10 cellular contexts compared by ENCODE assay signal in genomic region chr12:124125472-124125871, GRCh38.
A peak's percentile ranks its signal among the peaks of the same experiment; 100 is the strongest.
DNase-seq lines count a peak whose midpoint lies in the region; ATAC-seq, FAIRE-seq and TF ChIP-seq lines count a peak whose summit lies in the region.
"Had no signal": no experiment of that assay in that cellular context is flagged by ENCODE, and none has a peak within 500 bp of the region (broad histone marks: within the 10 kb centered on the region; RNA-seq: fewer than 3 reads in every experiment).

No MANE protein-coding gene starts in this region.

- no peaks in the 10 kb centered on the region for H3K36me3 ChIP-seq in right atrium auricular region
- H3K36me3 ChIP-seq in small intestine (ENCODE audit: control insufficient read depth in 2 of 2, insufficient read depth in 2 of 2, low read length in 2 of 2), result no peaks in the 10 kb centered on the region
- no peaks in the 10 kb centered on the region for H3K36me3 ChIP-seq in gastroesophageal sphincter
- no peaks in the 10 kb centered on the region for H3K36me3 ChIP-seq in adrenal gland (replicated peaks in 1 of 2)

- no peaks in the 10 kb centered on the region for H3K4me1 Mint-ChIP-seq in activated T-helper 17 cell treated with anti-CD3 and anti-CD28 coated beads, Interleukin-2, amount 50 U/mL, for 72 hours
- H3K4me1 Mint-ChIP-seq: memory B cell had no signal

- in situ Hi-C loops in GM13977 (cut with MboI; ENCODE audit: low pct_unique_long_range_greater_than_20kb, low sequenced_read_pairs, unreplicated experiment), result no loop called here

- H3K27me3 Mint-ChIP-seq in activated T-helper 17 cell treated with anti-CD3 and anti-CD28 coated beads, Interleukin-2, amount 50 U/mL, for 72 hours, result peaks cover 12% of the 10 kb centered on the region

- H3K4me3 ChIP-seq in right atrium auricular region (no peak overlapping the region), small intestine (ENCODE audit: low read depth in 1 of 2, low read length in 2 of 2) (no peak overlapping the region), gastroesophageal sphincter (no peak overlapping the region), adrenal gland (no peak overlapping the region)

- ATAC-seq in GM21515 (IDR thresholded peaks at IDR 0.05; ENCODE audit: unreplicated experiment), result peak; percentile 73
- peak; percentile 75 for ATAC-seq in HG03558 (IDR thresholded peaks at IDR 0.05; ENCODE audit: extremely low read depth, unreplicated experiment)
- ATAC-seq in activated T-helper 17 cell treated with anti-CD3 and anti-CD28 coated beads, Interleukin-2, amount 50 U/mL, for 72 hours (replicated peaks), result peak; percentile 42
- no peak for ATAC-seq in gastroesophageal sphincter

- no peak for TF ChIP-seq CTCF in GM13977 (IDR thresholded peaks at IDR 0.05; ENCODE audit: extremely low read depth, insufficient read depth, missing control alignments)
- no peak for TF ChIP-seq CTCF in right atrium auricular region (IDR thresholded peaks at IDR 0.05)
- no peak for TF ChIP-seq CTCF in gastroesophageal sphincter (IDR thresholded peaks at IDR 0.05)
- TF ChIP-seq CTCF in adrenal gland (IDR thresholded peaks at IDR 0.05), result no peak

- no peak overlapping the region for H3K27ac Mint-ChIP-seq in activated T-helper 17 cell treated with anti-CD3 and anti-CD28 coated beads, Interleukin-2, amount 50 U/mL, for 72 hours
- H3K27ac Mint-ChIP-seq: IgD-negative memory B cell, memory B cell had no signal

- peak; percentile 75 for DNase-seq in GM13977 (ENCODE audit: low spot score)
- no peak for DNase-seq in right atrium auricular region (ENCODE audit: low spot score)
- DNase-seq in small intestine, result no peak
- DNase-seq in adrenal gland, result no peak

- no peak for TF ChIP-seq EP300 in gastroesophageal sphincter (IDR thresholded peaks at IDR 0.05)

- no peaks in the 10 kb centered on the region for H3K9me3 Mint-ChIP-seq in activated T-helper 17 cell treated with anti-CD3 and anti-CD28 coated beads, Interleukin-2, amount 50 U/mL, for 72 hours
- H3K9me3 Mint-ChIP-seq: IgD-negative memory B cell, memory B cell had no signal

- WGBS in small intestine, 3 donors, result 55 to 74% (median 55%) methylated on average over 7 of the region's 7 CpGs
- WGBS in gastroesophageal sphincter (ENCODE audit: low coverage in 1 of 2), 2 donors, result 50 to 54% methylated on average over 6 to 7 of the region's 7 CpGs
- 19 to 44% (median 27%) methylated on average over 7 of the region's 7 CpGs for WGBS in adrenal gland, 4 donors

- H3K36me3 Mint-ChIP-seq in activated T-helper 17 cell treated with anti-CD3 and anti-CD28 coated beads, Interleukin-2, amount 50 U/mL, for 72 hours (ENCODE audit: low read depth), result no peaks in the 10 kb centered on the region
- H3K36me3 Mint-ChIP-seq: IgD-negative memory B cell, memory B cell had no signal

- H3K9me3 ChIP-seq in right atrium auricular region (no peaks in the 10 kb centered on the region), small intestine (ENCODE audit: control insufficient read depth, low read depth) (no peaks in the 10 kb centered on the region), gastroesophageal sphincter (no peaks in the 10 kb centered on the region), adrenal gland (replicated peaks in 1 of 3) (no peaks in the 10 kb centered on the region)

- H3K4me1 ChIP-seq in right atrium auricular region, result no peaks in the 10 kb centered on the region
- no peaks in the 10 kb centered on the region for H3K4me1 ChIP-seq in small intestine (ENCODE audit: control insufficient read depth in 2 of 2, insufficient read depth in 1 of 2, low read depth in 1 of 2, low read length in 1 of 2)
- H3K4me1 ChIP-seq in gastroesophageal sphincter, result no peaks in the 10 kb centered on the region
- H3K4me1 ChIP-seq in adrenal gland (replicated peaks in 1 of 2), result no peaks in the 10 kb centered on the region

- FAIRE-seq in small intestine (lab: Jason Lieb, UNC), result no peak

- intact Hi-C loops in adrenal gland (cut with DNase I), result no loop called here

- H3K27ac ChIP-seq in right atrium auricular region, result no peak overlapping the region
- no peak overlapping the region for H3K27ac ChIP-seq in small intestine (ENCODE audit: low read depth in 1 of 2, low read length in 1 of 2)
- H3K27ac ChIP-seq in gastroesophageal sphincter, result no peak overlapping the region
- H3K27ac ChIP-seq in adrenal gland, result no peak overlapping the region

- H3K4me3 Mint-ChIP-seq in activated T-helper 17 cell treated with anti-CD3 and anti-CD28 coated beads, Interleukin-2, amount 50 U/mL, for 72 hours, result no peak overlapping the region
- H3K4me3 Mint-ChIP-seq: IgD-negative memory B cell, memory B cell had no signal

- H3K27me3 ChIP-seq in right atrium auricular region, result no peaks in the 10 kb centered on the region
- no peaks in the 10 kb centered on the region for H3K27me3 ChIP-seq in small intestine (ENCODE audit: control insufficient read depth in 2 of 2, insufficient read depth in 2 of 2, low read length in 2 of 2)
- no peaks in the 10 kb centered on the region for H3K27me3 ChIP-seq in gastroesophageal sphincter
- H3K27me3 ChIP-seq in adrenal gland, result no peaks in the 10 kb centered on the region

- TF ChIP-seq POLR2A in gastroesophageal sphincter (IDR thresholded peaks at IDR 0.05), result no peak
- TF ChIP-seq POLR2A in adrenal gland (IDR thresholded peaks at IDR 0.05), result no peak
